1 cellular context compared by ENCODE assay signal in genomic region chr4:87390931-87391782, GRCh38.
TF ChIP-seq lines count a peak whose summit lies in the region.

HSD17B11 (minus strand) TSS chr4:87391188; CDS start chr4:87391070, 118 bp downstream.

TF ChIP-seq in HEK293, 187 proteins besides CTCF, POLR2A, EP300 and RAD21 (continued from another document and continues in another):
- TF ChIP-seq ZBTB10 (tag by site-specific recombination; IDR thresholded peaks at IDR 0.05) (no peak), ZNF157 (tag by site-specific recombination; IDR thresholded peaks at IDR 0.05) (no peak), ZNF629 (tag by site-specific recombination; IDR thresholded peaks at IDR 0.05) (0 out of 2 replicates have a peak, but pooled peaks have one; percentile 28), ZNF660 (tag by site-specific recombination; IDR thresholded peaks at IDR 0.05) (no peak; the same call in 1 of the 2 replicates), OSR2 (tag by site-specific recombination; IDR thresholded peaks at IDR 0.05) (no peak), AEBP2 (tag by site-specific recombination; IDR thresholded peaks at IDR 0.05; ENCODE audit: borderline replicate concordance) (no peak), YY1 (tag by site-specific recombination; IDR thresholded peaks at IDR 0.05) (no peak), ZNF518A (tag by site-specific recombination; conservative IDR thresholded peaks at IDR 0.05; ENCODE audit: low read depth) (no peak), HOXA7 (CRISPR knock-in tag; IDR thresholded peaks at IDR 0.05; ENCODE audit: borderline replicate concordance) (no peak), ZSCAN30 (tag by site-specific recombination; IDR thresholded peaks at IDR 0.05) (peak; percentile 52; the same call in 1 of the 2 replicates), KLF9 (tag by site-specific recombination; IDR thresholded peaks at IDR 0.05; ENCODE audit: low read depth) (no peak), GLIS2 (tag by site-specific recombination; IDR thresholded peaks at IDR 0.05) (peak; percentile 72), HIC1 (tag by site-specific recombination; IDR thresholded peaks at IDR 0.05) (no peak), ZFP69B (tag by site-specific recombination; IDR thresholded peaks at IDR 0.05) (no peak), ZNF211 (tag by site-specific recombination; IDR thresholded peaks at IDR 0.05; ENCODE audit: low read depth) (no peak), ZBTB20 (tag by site-specific recombination; IDR thresholded peaks at IDR 0.05) (peak; percentile 44; the same call in 1 of the 2 replicates), ZNF792 (tag by site-specific recombination; IDR thresholded peaks at IDR 0.05) (no peak), ZNF768 (tag by site-specific recombination; IDR thresholded peaks at IDR 0.05) (no peak), ZIC2 (tag by site-specific recombination; IDR thresholded peaks at IDR 0.05) (0 out of 2 replicates have a peak, but pooled peaks have one; percentile 21), MEIS1 (CRISPR knock-in tag; IDR thresholded peaks at IDR 0.05; ENCODE audit: borderline replicate concordance) (no peak), ZNF394 (tag by site-specific recombination; IDR thresholded peaks at IDR 0.05; ENCODE audit: borderline replicate concordance) (peak; percentile 16; the same call in 1 of the 2 replicates), ZNF600 (tag by site-specific recombination; IDR thresholded peaks at IDR 0.05) (peak; percentile 97), ZNF621 (tag by site-specific recombination; IDR thresholded peaks at IDR 0.05) (no peak), KLF7 (tag by site-specific recombination; IDR thresholded peaks at IDR 0.05; ENCODE audit: borderline replicate concordance) (no peak), ZNF449 (tag by site-specific recombination; IDR thresholded peaks at IDR 0.05) (peak; percentile 92), PBX3 (CRISPR knock-in tag; IDR thresholded peaks at IDR 0.05) (no peak), ZNF366 (tag by site-specific recombination; conservative IDR thresholded peaks at IDR 0.05) (0 out of 2 replicates have a peak, but pooled peaks have one; percentile 13), ZNF561 (tag by site-specific recombination; IDR thresholded peaks at IDR 0.05; ENCODE audit: borderline replicate concordance) (0 out of 2 replicates have a peak, but pooled peaks have one; percentile 7), GFI1B (tag by site-specific recombination; IDR thresholded peaks at IDR 0.05) (no peak), ZNF596 (tag by site-specific recombination; IDR thresholded peaks at IDR 0.05) (no peak), ZXDB (tag by site-specific recombination; IDR thresholded peaks at IDR 0.05) (peak; percentile 22; the same call in 1 of the 2 replicates), SP2 (tag by site-specific recombination; IDR thresholded peaks at IDR 0.05) (peak; percentile 58), ZNF155 (tag by site-specific recombination; IDR thresholded peaks at IDR 0.05) (no peak), ZBTB17 (tag by site-specific recombination; IDR thresholded peaks at IDR 0.05) (peak; percentile 86), ZNF311 (tag by site-specific recombination; IDR thresholded peaks at IDR 0.05; ENCODE audit: borderline replicate concordance) (no peak), FEZF1 (tag by site-specific recombination; IDR thresholded peaks at IDR 0.05) (peak; percentile 92), ZNF416 (tag by site-specific recombination; IDR thresholded peaks at IDR 0.05) (no peak), ZNF777 (tag by site-specific recombination; IDR thresholded peaks at IDR 0.05; ENCODE audit: borderline replicate concordance) (no peak), ZNF501 (tag by site-specific recombination; IDR thresholded peaks at IDR 0.05) (peak; percentile 71; the same call in 1 of the 2 replicates), SP7 (tag by site-specific recombination; IDR thresholded peaks at IDR 0.05) (peak; percentile 38; the same call in 1 of the 2 replicates), GLI4 (tag by site-specific recombination; IDR thresholded peaks at IDR 0.05) (no peak), ZNF266 (tag by site-specific recombination; IDR thresholded peaks at IDR 0.05; ENCODE audit: low read depth) (no peak), SCRT2 (tag by site-specific recombination; IDR thresholded peaks at IDR 0.05) (no peak), ZNF239 (tag by site-specific recombination; IDR thresholded peaks at IDR 0.05) (no peak), ZNF433 (tag by site-specific recombination; IDR thresholded peaks at IDR 0.05; ENCODE audit: low read depth) (no peak), ZNF174 (tag by site-specific recombination; IDR thresholded peaks at IDR 0.05) (no peak), MYNN (tag by site-specific recombination; IDR thresholded peaks at IDR 0.05; ENCODE audit: borderline replicate concordance) (no peak), IKZF3 (tag by site-specific recombination; IDR thresholded peaks at IDR 0.05) (peak; percentile 43), ZNF426 (tag by site-specific recombination; IDR thresholded peaks at IDR 0.05) (no peak), PRDM10 (tag by site-specific recombination; IDR thresholded peaks at IDR 0.05) (peak; percentile 64), ZNF830 (tag by site-specific recombination; IDR thresholded peaks at IDR 0.05; ENCODE audit: low read depth) (no peak), TCF7L2 (IDR thresholded peaks at IDR 0.05; ENCODE audit: borderline replicate concordance, low read depth, low read length) (peak; percentile 69)
